8 cellular contexts compared by ENCODE assay signal in the genomic region with DNA sequence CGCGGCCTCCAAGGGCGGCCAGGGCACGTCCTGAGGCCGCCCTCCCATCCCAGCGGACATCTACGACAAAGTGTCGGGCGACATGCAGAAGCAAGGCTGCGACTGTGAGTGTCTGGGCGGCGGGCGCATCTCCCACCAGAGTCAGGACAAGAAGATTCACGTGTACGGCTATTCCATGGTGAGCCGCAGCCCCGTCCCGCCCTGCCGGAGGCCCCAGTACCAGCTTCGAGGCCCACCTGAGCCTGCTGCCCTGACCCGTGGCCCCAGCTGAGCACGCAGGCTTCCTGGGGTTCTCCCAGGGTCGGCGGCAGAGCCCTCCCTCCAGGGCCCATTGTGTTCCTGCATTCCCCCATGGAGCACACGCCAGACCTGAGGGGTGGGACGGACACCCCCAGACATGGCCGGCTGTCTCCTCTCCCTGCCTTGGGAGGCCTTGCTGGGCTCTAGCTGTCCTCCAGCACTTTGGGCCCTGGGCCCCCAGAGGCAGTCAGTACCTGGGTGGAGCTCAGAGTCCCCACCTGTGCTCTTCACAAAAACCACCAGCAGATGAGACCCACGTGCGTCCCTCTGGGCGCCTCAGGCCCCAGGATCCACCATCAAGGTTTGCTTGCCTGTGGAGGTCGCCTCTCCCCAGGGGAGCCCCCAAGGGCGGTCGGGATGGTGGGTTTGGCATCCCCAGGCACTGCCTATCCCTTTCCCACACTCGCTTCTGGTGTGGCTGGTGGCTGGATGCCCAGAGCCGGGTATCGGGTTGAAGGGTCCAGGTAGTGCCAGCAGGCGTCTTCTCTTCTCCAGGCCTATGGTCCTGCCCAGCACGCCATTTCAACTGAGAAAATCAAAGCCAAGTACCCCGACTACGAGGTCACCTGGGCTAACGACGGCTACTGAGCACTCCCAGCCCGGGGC. TPM values are rescaled to one million over a fixed set of nuclear protein-coding genes. Genes with fewer than 3 reads are reported as not detected.
DNase-seq lines count a peak whose midpoint lies in the region; TF ChIP-seq lines count a peak whose summit lies in the region.

No MANE protein-coding gene starts in this region.

- peak overlapping the region in 5 of 11 experiments; percentile 29 to 78 (median 46); a peak in 6 of 22 replicates for H3K27ac ChIP-seq in BLaER1 treated with 17β-estradiol and CSF1 and Interleukin-3, amounts not matched to agents 10 nM and 100 nM
- H3K27ac ChIP-seq in OCI-LY1 (ENCODE audit: low read depth, low read length, poor library complexity, severe bottlenecking) = no peak overlapping the region

- peaks cover 8% of the 10 kb centered on the region for H3K4me1 Mint-ChIP-seq in neural crest cell

- H3K4me3 ChIP-seq in BLaER1 treated with 17β-estradiol and CSF1 and Interleukin-3, amounts not matched to agents 10 nM and 100 nM = peak overlapping the region; percentile 61 to 94 (median 72)
- H3K4me3 ChIP-seq in OCI-LY1 (ENCODE audit: low read depth, low read length, poor library complexity, severe bottlenecking) (peak overlapping the region; percentile 65), endocrine pancreas (ENCODE audit: control insufficient read depth, insufficient read depth, low read length) (no peak overlapping the region)

- H3K4me1 ChIP-seq in BLaER1 treated with 17β-estradiol and CSF1 and Interleukin-3, amounts not matched to agents 10 nM and 100 nM = peaks cover 21 to 56% (median 38%) of the 10 kb centered on the region in 10 experiments
- H3K4me1 ChIP-seq in OCI-LY1 (ENCODE audit: insufficient read depth, low read length, severe bottlenecking) (peaks cover 7% of the 10 kb centered on the region), endocrine pancreas (ENCODE audit: control insufficient read depth, insufficient read depth, low read length) (no peaks in the 10 kb centered on the region)

- H3K4me3 Mint-ChIP-seq in neural crest cell = peak overlapping the region; percentile 96

- H3K9me3 ChIP-seq in BLaER1 treated with 17β-estradiol and CSF1 and Interleukin-3, amounts not matched to agents 10 nM and 100 nM (replicated peaks in 1 of 11) = peaks cover 0 to 17% (median 8%) of the 10 kb centered on the region in 11 experiments; a peak in 12 of 22 replicates
- H3K9me3 ChIP-seq in OCI-LY1 (ENCODE audit: low read length) = no peaks in the 10 kb centered on the region
- H3K9me3 ChIP-seq in endocrine pancreas (ENCODE audit: control insufficient read depth, low read length) = no peaks in the 10 kb centered on the region

- H3K79me2 ChIP-seq in OCI-LY1 (ENCODE audit: insufficient read depth, low read length) = no peaks in the 10 kb centered on the region

- H3K9me2 ChIP-seq in OCI-LY1 (ENCODE audit: low read depth, low read length) = no peaks in the 10 kb centered on the region

- peak overlapping the region; percentile 68 to 84 (median 81) for H3K9ac ChIP-seq in BLaER1 treated with 17β-estradiol and CSF1 and Interleukin-3, amounts not matched to agents 10 nM and 100 nM
- H3K9ac ChIP-seq in OCI-LY1 (ENCODE audit: low read length) = peak overlapping the region; percentile 46; the same call in 1 of the 2 replicates
- peak overlapping the region; percentile 71 for H3K9ac ChIP-seq in endocrine pancreas (ENCODE audit: control insufficient read depth, insufficient read depth, low read length)

- H2AFZ ChIP-seq in OCI-LY1 (ENCODE audit: low read length) = no peak overlapping the region

- H3F3A ChIP-seq in OCI-LY1 (ENCODE audit: insufficient read depth, low read length) = no peaks in the 10 kb centered on the region

- TF ChIP-seq CTCF in OCI-LY1 (IDR thresholded peaks at IDR 0.05; ENCODE audit: low read length) = no peak
- TF ChIP-seq CTCF in neural crest cell (conservative IDR thresholded peaks at IDR 0.05) = no peak

- peaks cover 7 to 31% (median 28%) of the 10 kb centered on the region in 11 experiments for H3K27me3 ChIP-seq in BLaER1 treated with 17β-estradiol and CSF1 and Interleukin-3, amounts not matched to agents 10 nM and 100 nM
- H3K27me3 ChIP-seq in OCI-LY1 (ENCODE audit: insufficient read depth, low read length) (no peaks in the 10 kb centered on the region), endocrine pancreas (ENCODE audit: control insufficient read depth, insufficient read depth, low read length) (no peaks in the 10 kb centered on the region)

- H3K27ac Mint-ChIP-seq in neural crest cell (ENCODE audit: unreplicated experiment) = peak overlapping the region; percentile 81

- H3K36me3 ChIP-seq in BLaER1 treated with 17β-estradiol and CSF1 and Interleukin-3, amounts not matched to agents 10 nM and 100 nM = peaks cover 9 to 26% (median 17%) of the 10 kb centered on the region in 11 experiments; a peak in 17 of 22 replicates
- peaks cover 9% of the 10 kb centered on the region; the same call in 1 of the 2 replicates for H3K36me3 ChIP-seq in OCI-LY1 (ENCODE audit: insufficient read depth, low read length)
- no peaks in the 10 kb centered on the region for H3K36me3 ChIP-seq in endocrine pancreas (ENCODE audit: control insufficient read depth, insufficient read depth, low read length)

- peak overlapping the region; percentile 92 to 100 (median 98) for H3K4me2 ChIP-seq in BLaER1 treated with 17β-estradiol and CSF1 and Interleukin-3, amounts not matched to agents 10 nM and 100 nM
- peak overlapping the region; percentile 75 for H3K4me2 ChIP-seq in OCI-LY1 (ENCODE audit: low read length)

- H3K27me3 Mint-ChIP-seq in neural crest cell (ENCODE audit: low read depth) = peaks cover 25% of the 10 kb centered on the region

- H3K36me3 Mint-ChIP-seq in neural crest cell (ENCODE audit: low read depth) = no peaks in the 10 kb centered on the region

- H4K20me1 ChIP-seq in BLaER1 treated with 17β-estradiol and CSF1 and Interleukin-3, amounts not matched to agents 10 nM and 100 nM = peaks cover 13 to 50% (median 31%) of the 10 kb centered on the region in 11 experiments; a peak in 21 of 22 replicates
- H4K20me1 ChIP-seq in OCI-LY1 (ENCODE audit: insufficient read depth, low read length) = no peaks in the 10 kb centered on the region

- DNase-seq in neural crest cell (ENCODE audit: low read depth, low spot score) = no peak
- DNase-seq in ecto neural progenitor cell (ENCODE audit: low spot score) = no peak
- DNase-seq in NCI-H345 treated with DMSO at 0.1 percent for 48 hours (lab: John Stamatoyannopoulos, UW; ENCODE audit: unreplicated experiment) = no peak
- DNase-seq in GOT3 (lab: John Stamatoyannopoulos, UW) = no peak
- DNase-seq in ureter (ENCODE audit: low spot score) = no peak

- H3K9me3 Mint-ChIP-seq in neural crest cell = no peaks in the 10 kb centered on the region

RNA-seq across cellular contexts. Expression of gene PHPT1, which starts 1.0 kb away (rescaled TPM):
- total RNA-seq in neural crest cell (170 and 175 TPM in 2 replicates), ureter (109 TPM)

RNA-seq across cellular contexts. Expression of gene MAMDC4, which starts 1.9 kb away (rescaled TPM):
- total RNA-seq in neural crest cell (19.3 and 20.6 TPM in 2 replicates), ureter (10.7 TPM)

RNA-seq across cellular contexts. Expression of gene AJM1, which starts 7.9 kb away (rescaled TPM):
- total RNA-seq in neural crest cell (2.8 and 3.3 TPM in 2 replicates), ureter (4.8 TPM)

RNA-seq across cellular contexts. Expression of gene EDF1, which starts 15.9 kb away (rescaled TPM):
- total RNA-seq in neural crest cell (338 and 339 TPM in 2 replicates), ureter (338 TPM)

RNA-seq across cellular contexts. Expression of gene TRAF2, which starts 36.1 kb away (rescaled TPM):
- total RNA-seq in neural crest cell (30.1 and 34.4 TPM in 2 replicates), ureter (16.4 TPM)
